Comparison of ENCODE assay signal across 1 cellular context in genomic region chr15:74789741-74790079, GRCh38.
TF ChIP-seq lines count a peak whose summit lies in the region.

No MANE protein-coding gene starts in this region.

TF ChIP-seq in SK-N-SH, 30 proteins besides CTCF, POLR2A, EP300 and RAD21 (continued from another document):
- TF ChIP-seq PBX3 (IDR thresholded peaks at IDR 0.05) (no peak), NRF1 (IDR thresholded peaks at IDR 0.05; ENCODE audit: low read depth, low read length) (no peak), FOXJ3 (CRISPR knock-in tag; IDR thresholded peaks at IDR 0.05) (no peak), NFIC (IDR thresholded peaks at IDR 0.05; ENCODE audit: borderline replicate concordance) (no peak), JUND (IDR thresholded peaks at IDR 0.05) (no peak), USF2 (IDR thresholded peaks at IDR 0.05; ENCODE audit: borderline replicate concordance, low read depth, low read length) (no peak)
